ENCODE assay signal across 8 cellular contexts in the genomic region with DNA sequence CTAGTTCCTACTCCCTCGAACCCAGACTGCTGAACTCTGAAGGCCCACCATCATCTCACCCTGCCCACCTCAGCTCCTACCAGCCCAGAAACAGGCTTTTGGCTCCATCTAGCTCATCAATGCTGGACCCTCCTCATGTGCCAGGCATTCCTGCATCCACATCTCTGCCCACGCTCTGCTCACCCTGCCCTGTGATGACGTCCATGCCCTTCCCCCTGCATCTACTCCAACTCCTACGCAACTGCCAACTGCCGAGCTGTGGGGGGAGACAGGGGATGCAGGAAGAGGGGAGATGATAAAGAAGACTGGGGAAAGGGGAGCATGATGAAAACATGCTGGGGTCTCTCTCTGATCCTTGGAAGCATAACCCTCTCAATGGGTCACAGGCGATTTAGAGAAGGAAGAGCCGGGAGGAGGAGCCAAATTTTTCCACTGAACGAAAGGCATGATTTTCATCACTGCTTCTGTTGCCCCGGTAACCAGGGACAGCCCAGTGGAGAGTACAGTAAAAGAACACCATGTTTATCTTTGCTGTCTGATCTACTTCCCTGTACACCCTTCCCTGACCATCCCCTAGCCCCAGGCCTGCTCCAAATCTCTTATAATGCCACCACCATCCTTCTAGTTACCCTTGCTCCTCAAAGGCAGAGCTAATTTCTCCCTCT. TPM values are rescaled to one million over a fixed set of nuclear protein-coding genes. Genes with fewer than 3 reads are reported as not detected.
A peak's percentile ranks its signal among the peaks of the same experiment; 100 is the strongest.
DNase-seq lines count a peak whose midpoint lies in the region; ATAC-seq, FAIRE-seq and TF ChIP-seq lines count a peak whose summit lies in the region.

No MANE protein-coding gene starts in this region.

- H3K4me3 Mint-ChIP-seq in activated naive CD4-positive, alpha-beta T cell treated with anti-CD3 and anti-CD28 coated beads, Interleukin-2, amount 10 ng/mL, durations not matched to agents 7 days and 5 days, result peak overlapping the region; percentile 95

- TF ChIP-seq CTCF in mammary epithelial cell (conservative IDR thresholded peaks at IDR 0.05 in 1 of 2, IDR thresholded peaks at IDR 0.05 in 1 of 2; ENCODE audit: extremely low read depth in 1 of 2, insufficient read depth in 1 of 2, low read depth in 1 of 2, low read length in 2 of 2) (no peak), lower lobe of right lung (IDR thresholded peaks at IDR 0.05) (no peak), thyroid gland (IDR thresholded peaks at IDR 0.05) (no peak), D721Med (IDR thresholded peaks at IDR 0.05; ENCODE audit: insufficient read depth, missing control alignments) (no peak)

- H3K4me1 ChIP-seq in mammary epithelial cell (ENCODE audit: insufficient read depth, low read length), result peaks cover 24% of the 10 kb centered on the region
- H3K4me1 ChIP-seq in lower lobe of right lung, result peaks cover 76% of the 10 kb centered on the region
- H3K4me1 ChIP-seq in thyroid gland, result peaks cover 43 to 60% of the 10 kb centered on the region in 2 donors

- H2AFZ ChIP-seq in mammary epithelial cell (ENCODE audit: low read depth, low read length), result no peak overlapping the region

- peaks cover 85% of the 10 kb centered on the region for H3K4me1 Mint-ChIP-seq in activated naive CD4-positive, alpha-beta T cell treated with anti-CD3 and anti-CD28 coated beads, Interleukin-2, amount 10 ng/mL, durations not matched to agents 7 days and 5 days

- no TSS peak for BruUV-seq in mammary epithelial cell (replicated peaks; lab: Mats Ljungman, UMichigan)

- peaks cover 64% of the 10 kb centered on the region for H3K79me2 ChIP-seq in mammary epithelial cell (ENCODE audit: insufficient read depth, low read length)

- TF ChIP-seq POLR2A in thyroid gland (IDR thresholded peaks at IDR 0.05), result no peak

- no peak for FAIRE-seq in D721Med (lab: Jason Lieb, UNC)

- DNase-seq in activated naive CD4-positive, alpha-beta T cell treated with anti-CD3 and anti-CD28 coated beads, Interleukin-2, amount 10 ng/mL, durations not matched to agents 7 days and 5 days, result peak; percentile 44
- no peak for DNase-seq in activated naive CD4-positive, alpha-beta T cell treated with Interleukin-2 at 50 U/mL for 16 hours
- DNase-seq in mammary epithelial cell (no peak), lower lobe of right lung (peak; percentile 59), thyroid gland (peak in 1 of 2 donors; percentile 36), NCI-H187 (lab: John Stamatoyannopoulos, UW) (no peak), D721Med (ENCODE audit: insufficient read length, low spot score) (no peak)

- H3K9me3 ChIP-seq in mammary epithelial cell (replicated peaks; ENCODE audit: insufficient read depth, low read length), result no peaks in the 10 kb centered on the region
- H3K9me3 ChIP-seq in lower lobe of right lung, result no peaks in the 10 kb centered on the region
- H3K9me3 ChIP-seq in thyroid gland, result no peaks in the 10 kb centered on the region

- H3K27ac Mint-ChIP-seq in activated naive CD4-positive, alpha-beta T cell treated with anti-CD3 and anti-CD28 coated beads, Interleukin-2, amount 10 ng/mL, durations not matched to agents 7 days and 5 days, result peak overlapping the region; percentile 97

- H3K27me3 ChIP-seq in mammary epithelial cell (ENCODE audit: insufficient read depth, low read length), result no peaks in the 10 kb centered on the region
- no peaks in the 10 kb centered on the region for H3K27me3 ChIP-seq in lower lobe of right lung (ENCODE audit: low read depth)
- no peaks in the 10 kb centered on the region for H3K27me3 ChIP-seq in thyroid gland

- H3K27me3 Mint-ChIP-seq in activated naive CD4-positive, alpha-beta T cell treated with anti-CD3 and anti-CD28 coated beads, Interleukin-2, amount 10 ng/mL, durations not matched to agents 7 days and 5 days, result no peaks in the 10 kb centered on the region

- dilution Hi-C loops in mammary epithelial cell (cut with HindIII; ENCODE audit: low sequenced_read_pairs), result no loop called here

- H3K9me3 Mint-ChIP-seq in activated naive CD4-positive, alpha-beta T cell treated with anti-CD3 and anti-CD28 coated beads, Interleukin-2, amount 10 ng/mL, durations not matched to agents 7 days and 5 days, result no peaks in the 10 kb centered on the region

- H3K36me3 Mint-ChIP-seq in activated naive CD4-positive, alpha-beta T cell treated with anti-CD3 and anti-CD28 coated beads, Interleukin-2, amount 10 ng/mL, durations not matched to agents 7 days and 5 days, result peaks cover 52% of the 10 kb centered on the region

- peak; percentile 53 to 71 for ATAC-seq in lower lobe of right lung
- no peak for ATAC-seq in GM18868 (IDR thresholded peaks at IDR 0.05; ENCODE audit: unreplicated experiment)

- H3K4me2 ChIP-seq in mammary epithelial cell (ENCODE audit: insufficient read depth, low read depth, low read length), result peak overlapping the region; percentile 92

- H3K9ac ChIP-seq in mammary epithelial cell (ENCODE audit: insufficient read depth, low read length), result no peak overlapping the region

- intact Hi-C loops in mammary epithelial cell (cut with micrococcal nuclease), result no loop called here
- intact Hi-C loops in lower lobe of right lung (cut with DNase I), result loop anchor here (5.0 kb wide), 1 partner anchor 39 kb away; no protein-coding TSS in a partner anchor
- intact Hi-C loops in thyroid gland (cut with DNase I), result no loop called here

- in situ Hi-C loops in mammary epithelial cell (cut with MboI; ENCODE audit: low sequenced_read_pairs in 2 of 2), result no loop called here

- H3K27ac ChIP-seq in mammary epithelial cell (ENCODE audit: insufficient read depth, low read depth, low read length) (no peak overlapping the region), lower lobe of right lung (peak overlapping the region; percentile 95), thyroid gland (peak overlapping the region; percentile 96 to 98 (median 97))

- CTCF ChIA-PET in activated naive CD4-positive, alpha-beta T cell treated with anti-CD3 and anti-CD28 coated beads, Interleukin-2, amount 10 ng/mL, durations not matched to agents 7 days and 5 days (lab: Charles Lee), result interaction anchor here (1.3 to 12.6 kb wide), 5 partner anchors 19 to 69 kb away, joined by 4 to 237 read pairs (median 6); no protein-coding TSS in a partner anchor
- CTCF ChIA-PET in mammary epithelial cell (lab: Charles Lee; ENCODE audit: low non-redundant PET), result no interaction called here

- H3K4me3 ChIP-seq in mammary epithelial cell (replicated peaks in 1 of 3; ENCODE audit: insufficient read depth in 1 of 3, low read depth in 2 of 3, low read length in 3 of 3) (no peak overlapping the region), lower lobe of right lung (peak overlapping the region; percentile 88), thyroid gland (replicated peaks in 1 of 3) (peak overlapping the region in 1 of 3 donors; percentile 67)

- H3K36me3 ChIP-seq in mammary epithelial cell (ENCODE audit: insufficient read depth, low read length), result peaks cover 4% of the 10 kb centered on the region
- H3K36me3 ChIP-seq in lower lobe of right lung, result peaks cover 26% of the 10 kb centered on the region
- H3K36me3 ChIP-seq in thyroid gland, result no peaks in the 10 kb centered on the region

- no peaks in the 10 kb centered on the region for H4K20me1 ChIP-seq in mammary epithelial cell (ENCODE audit: insufficient read depth, low read length)

- WGBS in mammary epithelial cell (ENCODE audit: low coverage, missing lambda C conversion rate), result 87% methylated on average over 9 of the region's 9 CpGs
- 62 to 69% methylated on average over 9 of the region's 9 CpGs for WGBS in thyroid gland, 2 donors

RNA-seq across cellular contexts. Expression of gene CD34, which starts 44.3 kb away (rescaled TPM):
- not detected for total RNA-seq in mammary epithelial cell
- 0.02 TPM for polyA plus RNA-seq in mammary epithelial cell
- not detected for polyA minus RNA-seq in mammary epithelial cell
- 44.6 TPM for total RNA-seq in lower lobe of right lung
- 10 to 100 TPM; 20.7 to 38.8 (median 27.8) TPM for total RNA-seq in thyroid gland

Comparison
In these comparisons a context has a peak if more than half of its experiments do, and no peak if none do; other contexts are left out.
1. DNase-seq: peak in activated naive CD4-positive, alpha-beta T cell treated with anti-CD3 and anti-CD28 coated beads, Interleukin-2, amount 10 ng/mL, durations not matched to agents 7 days and 5 days (single experiment) and lower lobe of right lung (single experiment); none in activated naive CD4-positive, alpha-beta T cell treated with Interleukin-2 at 50 U/mL for 16 hours (single experiment), mammary epithelial cell (single experiment), NCI-H187 (0 of 2) and D721Med (single experiment).
2. RNA of gene CD34, which starts 44.3 kb away (total RNA-seq): 44.6 TPM in lower lobe of right lung (single experiment) and 20.7 to 38.8 TPM in thyroid gland; not detected in mammary epithelial cell; every median in the first group is over 10 times any median in the second.